In the genomic region with DNA sequence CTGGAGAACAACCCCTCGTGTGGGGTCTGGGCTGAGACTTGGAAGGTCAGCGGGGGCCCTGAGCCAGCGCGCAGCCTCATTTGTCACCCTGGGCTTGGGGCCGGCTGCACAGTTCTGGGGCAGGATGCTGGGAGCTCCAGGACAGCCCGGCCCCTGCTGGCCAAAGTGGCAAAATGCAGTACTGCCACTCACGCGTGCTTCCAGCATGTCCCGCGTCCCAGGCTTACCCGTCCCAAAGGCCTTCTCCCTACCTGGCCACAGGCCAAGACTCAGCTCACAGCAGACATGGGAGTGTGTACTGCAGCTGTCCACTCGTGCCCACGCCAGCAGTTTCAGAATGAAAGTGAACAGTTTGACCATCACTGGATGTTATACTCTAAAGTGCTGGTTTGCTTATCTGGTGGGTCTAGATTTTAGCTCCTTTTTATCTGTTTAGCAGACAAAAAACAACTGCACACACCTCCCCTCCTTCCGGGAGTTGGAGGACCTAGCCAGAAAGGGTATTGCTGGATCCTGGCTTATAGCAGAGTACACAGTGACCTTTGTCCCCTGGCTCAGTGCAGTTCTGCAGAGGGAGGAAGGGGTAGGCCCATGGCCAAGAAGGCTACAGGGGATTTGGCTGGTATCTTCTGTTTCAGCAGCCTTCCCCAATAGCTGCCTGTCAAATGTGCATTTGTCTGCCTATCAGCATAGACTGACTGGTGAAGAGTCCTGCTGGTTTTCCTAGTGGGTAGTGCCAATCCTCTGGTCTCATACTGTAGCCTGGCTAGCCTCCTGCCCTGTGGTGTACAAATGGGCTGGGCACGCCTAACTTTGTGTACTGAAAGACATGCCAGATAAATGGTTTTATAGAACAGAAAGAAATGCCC, we compare ENCODE assay signal across 8 cellular contexts. TPM values are rescaled to one million over a fixed set of nuclear protein-coding genes. Genes with fewer than 3 reads are reported as not detected.
DNase-seq lines count a peak whose midpoint lies in the region; ATAC-seq and TF ChIP-seq lines count a peak whose summit lies in the region.

No MANE protein-coding gene starts in this region.

- WGBS in esophagus squamous epithelium, 2 donors = 0 to 10% methylated on average over 5 to 9 of the region's 15 CpGs

- H3K36me3 ChIP-seq in OCI-LY7 (ENCODE audit: insufficient read depth, low read length) = no peaks in the 10 kb centered on the region
- peaks cover 0 to 8% (median 0%) of the 10 kb centered on the region in 3 donors for H3K36me3 ChIP-seq in esophagus squamous epithelium

- DNase-seq in G401 (ENCODE audit: low spot score) = peak; percentile 90
- peak; percentile 68 for DNase-seq in OCI-LY7 (ENCODE audit: low spot score)
- peak; percentile 59 to 61 for DNase-seq in activated T-cell treated with anti-CD3 and anti-CD28 coated beads, Interleukin-2, amount 50 U/mL, for 72 hours
- DNase-seq in esophagus squamous epithelium (lab: John Stamatoyannopoulos, UW) = no peak
- peak; percentile 91 for DNase-seq in myocyte (ENCODE audit: low read depth)
- DNase-seq in stimulated activated naive CD4-positive, alpha-beta T cell treated with Interleukin-2 at 50 U/mL for 16 hours (lab: John Stamatoyannopoulos, UW) = peak; percentile 30

- intact Hi-C loops in OCI-LY7 (cut with micrococcal nuclease; ENCODE audit: unreplicated experiment) = no loop called here
- intact Hi-C loops in esophagus squamous epithelium (cut with DNase I) = no loop called here

- POLR2A ChIA-PET in OCI-LY7 (lab: Charles Lee) = interaction anchor here (0.5 to 1.1 kb wide), 2 partner anchors 10 to 16 kb away, joined by 3 to 4 read pairs; no protein-coding TSS in a partner anchor

- no peaks in the 10 kb centered on the region for H3K9me3 ChIP-seq in OCI-LY7 (ENCODE audit: low read length)
- no peaks in the 10 kb centered on the region for H3K9me3 ChIP-seq in esophagus squamous epithelium

- TF ChIP-seq CTCF in OCI-LY7 (conservative IDR thresholded peaks at IDR 0.05; ENCODE audit: low read length) (peak; percentile 84), esophagus squamous epithelium (IDR thresholded peaks at IDR 0.05) (peak; percentile 69 to 91 (median 87))

- no peaks in the 10 kb centered on the region for H3K9me3 Mint-ChIP-seq in activated T-cell treated with anti-CD3 and anti-CD28 coated beads, Interleukin-2, amount 50 U/mL, for 72 hours

- H3K27ac ChIP-seq in OCI-LY7 (ENCODE audit: low read depth, low read length, poor library complexity, severe bottlenecking) (no peak overlapping the region), esophagus squamous epithelium (peak overlapping the region; percentile 66 to 84 (median 73))

- H3K4me3 ChIP-seq in OCI-LY7 (ENCODE audit: low read depth, low read length, poor library complexity, severe bottlenecking) (no peak overlapping the region), esophagus squamous epithelium (peak overlapping the region in 3 of 4 donors; percentile 4 to 50 (median 11))

- CTCF ChIA-PET in OCI-LY7 (lab: Charles Lee; ENCODE audit: unreplicated experiment) = no interaction called here

- BruUV-seq in OCI-LY7 (replicated peaks; lab: Mats Ljungman, UMichigan) = no TSS peak

- H3K9me2 ChIP-seq in OCI-LY7 (ENCODE audit: insufficient read depth, low read length) = no peaks in the 10 kb centered on the region

- H3K79me2 ChIP-seq in OCI-LY7 (ENCODE audit: insufficient read depth, low read depth, low read length) = no peaks in the 10 kb centered on the region

- H2AFZ ChIP-seq in OCI-LY7 (ENCODE audit: low read length) = peak overlapping the region; percentile 41; the same call in 1 of the 2 replicates

- H3K4me1 ChIP-seq in OCI-LY7 (ENCODE audit: insufficient read depth, low read length, poor library complexity, severe bottlenecking) (peaks cover 5% of the 10 kb centered on the region), esophagus squamous epithelium (peaks cover 34 to 68% (median 43%) of the 10 kb centered on the region in 3 donors)

- H3K36me3 Mint-ChIP-seq in activated T-cell treated with anti-CD3 and anti-CD28 coated beads, Interleukin-2, amount 50 U/mL, for 72 hours (ENCODE audit: insufficient read depth in 2 of 2) = no peaks in the 10 kb centered on the region

- H3K4me2 ChIP-seq in OCI-LY7 (ENCODE audit: low read length) = peak overlapping the region; percentile 29

- no peak overlapping the region for H3K27ac Mint-ChIP-seq in activated T-cell treated with anti-CD3 and anti-CD28 coated beads, Interleukin-2, amount 50 U/mL, for 72 hours

- ATAC-seq in HG02642 (IDR thresholded peaks at IDR 0.05; ENCODE audit: poor library complexity, unreplicated experiment) (peak; percentile 76), HG03565 (IDR thresholded peaks at IDR 0.05; ENCODE audit: unreplicated experiment) (no peak)
- ATAC-seq in activated T-cell treated with anti-CD3 and anti-CD28 coated beads, Interleukin-2, amount 50 U/mL, for 72 hours (replicated peaks in 1 of 2) = peak; percentile 82 to 91

- H4K20me1 ChIP-seq in OCI-LY7 (ENCODE audit: insufficient read depth, low read length) = no peaks in the 10 kb centered on the region

- no peaks in the 10 kb centered on the region for H3K27me3 ChIP-seq in esophagus squamous epithelium

- H3K4me3 Mint-ChIP-seq in activated T-cell treated with anti-CD3 and anti-CD28 coated beads, Interleukin-2, amount 50 U/mL, for 72 hours = no peak overlapping the region

- no peaks in the 10 kb centered on the region for H3K27me3 Mint-ChIP-seq in activated T-cell treated with anti-CD3 and anti-CD28 coated beads, Interleukin-2, amount 50 U/mL, for 72 hours (ENCODE audit: low read depth)

- TF ChIP-seq POLR2A in esophagus squamous epithelium (IDR thresholded peaks at IDR 0.05) = no peak

- H3K4me1 Mint-ChIP-seq in activated T-cell treated with anti-CD3 and anti-CD28 coated beads, Interleukin-2, amount 50 U/mL, for 72 hours (ENCODE audit: low read depth) = peaks cover 5% of the 10 kb centered on the region

- in situ Hi-C loops in G401 (cut with HindIII; ENCODE audit: low sequenced_read_pairs) = no loop called here

RNA-seq across cellular contexts. Expression of gene IP6K2, which starts 23.2 kb away (rescaled TPM):
- total RNA-seq in G401 (2014; rRNA removed; shearing (Covaris generic)) = 105 and 114 TPM in 2 replicates
- 63.4 and 77.0 TPM in 2 replicates for total RNA-seq in OCI-LY7 (2014; rRNA removed; shearing (Covaris generic))
- total RNA-seq in OCI-LY7 (2022) = 92.7 and 96.9 TPM in 2 replicates
- 10 to 100 TPM; 62.4 to 75.4 TPM for total RNA-seq in activated T-cell treated with anti-CD3 and anti-CD28 coated beads, Interleukin-2, amount 50 U/mL, for 72 hours
- 10 to 100 TPM; 52.1 to 94.6 (median 67.9) TPM for total RNA-seq in esophagus squamous epithelium
- 53.1 and 55.0 TPM in 2 replicates for total RNA-seq in myocyte
- polyA plus RNA-seq in myocyte (2012) = 70.6 TPM

RNA-seq across cellular contexts. Expression of gene NCKIPSD, which starts 54.5 kb away (rescaled TPM):
- 12.9 and 17.1 TPM in 2 replicates for total RNA-seq in G401 (2014; rRNA removed; shearing (Covaris generic))
- 34.8 and 42.1 TPM in 2 replicates for total RNA-seq in OCI-LY7 (2014; rRNA removed; shearing (Covaris generic))
- total RNA-seq in OCI-LY7 (2022) = 33.9 and 39.9 TPM in 2 replicates
- total RNA-seq in activated T-cell treated with anti-CD3 and anti-CD28 coated beads, Interleukin-2, amount 50 U/mL, for 72 hours = 10 to 100 TPM; 27.7 to 27.8 TPM
- total RNA-seq in esophagus squamous epithelium = 10 to 100 TPM; 12.4 to 16.8 (median 15.0) TPM
- 23.8 and 45.5 TPM in 2 replicates for total RNA-seq in myocyte
- polyA plus RNA-seq in myocyte (2012) = 28.6 TPM
